In genomic region chr7:16668978-16669377, GRCh38 we compare ENCODE assay signal across 2 cellular contexts.
TF ChIP-seq lines count a peak whose summit lies in the region.

No MANE protein-coding gene starts in this region.

TF ChIP-seq in A549, 52 proteins besides CTCF, POLR2A, EP300 and RAD21:
- TF ChIP-seq CEBPB (IDR thresholded peaks at IDR 0.05), result peak in 1 of 2 experiments; percentile 68; a peak in 2 of 4 replicates
- TF ChIP-seq RARB (CRISPR knock-in tag; IDR thresholded peaks at IDR 0.05), result no peak

TF ChIP-seq in IMR-90, 13 proteins besides CTCF, POLR2A, EP300 and RAD21:
- TF ChIP-seq RFX5 (IDR thresholded peaks at IDR 0.05; ENCODE audit: low read depth, low read length) (no peak), CHD1 (IDR thresholded peaks at IDR 0.05; ENCODE audit: low read depth, low read length) (no peak), CEBPB (IDR thresholded peaks at IDR 0.05; ENCODE audit: low read depth, low read length) (peak; percentile 73), FOS (IDR thresholded peaks at IDR 0.05; ENCODE audit: low read depth, low read length) (no peak)
- TF ChIP-seq, protein P1, sequence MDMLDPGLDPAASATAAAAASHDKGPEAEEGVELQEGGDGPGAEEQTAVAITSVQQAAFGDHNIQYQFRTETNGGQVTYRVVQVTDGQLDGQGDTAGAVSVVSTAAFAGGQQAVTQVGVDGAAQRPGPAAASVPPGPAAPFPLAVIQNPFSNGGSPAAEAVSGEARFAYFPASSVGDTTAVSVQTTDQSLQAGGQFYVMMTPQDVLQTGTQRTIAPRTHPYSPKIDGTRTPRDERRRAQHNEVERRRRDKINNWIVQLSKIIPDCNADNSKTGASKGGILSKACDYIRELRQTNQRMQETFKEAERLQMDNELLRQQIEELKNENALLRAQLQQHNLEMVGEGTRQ (IDR thresholded peaks at IDR 0.05; ENCODE audit: low read depth, low read length), result no peak
